ENCODE assay signal across 2 cellular contexts in the genomic region with DNA sequence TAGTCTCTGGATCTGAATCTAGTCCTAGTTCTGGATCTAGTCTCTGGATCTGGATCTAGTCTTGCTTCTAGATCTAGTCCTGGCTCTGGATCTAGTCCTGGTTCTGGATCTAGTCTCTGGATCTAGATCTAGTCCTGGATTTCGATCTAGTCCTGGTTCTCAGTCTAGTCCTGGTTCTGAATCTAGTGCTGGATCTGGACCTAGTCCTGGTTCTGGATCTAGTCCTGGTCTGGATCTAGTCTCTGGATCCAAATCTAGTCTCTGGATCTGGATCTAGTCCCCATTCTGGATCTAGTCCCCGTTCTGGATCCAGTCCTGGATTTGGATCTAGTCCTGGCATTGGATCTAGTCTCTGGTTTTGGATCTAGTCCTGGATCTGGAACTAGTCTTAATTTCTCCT.
TF ChIP-seq lines count a peak whose summit lies in the region.

No MANE protein-coding gene starts in this region.

TF ChIP-seq in HepG2, 621 proteins besides CTCF, POLR2A, EP300 and RAD21:
- TF ChIP-seq, protein P1, sequence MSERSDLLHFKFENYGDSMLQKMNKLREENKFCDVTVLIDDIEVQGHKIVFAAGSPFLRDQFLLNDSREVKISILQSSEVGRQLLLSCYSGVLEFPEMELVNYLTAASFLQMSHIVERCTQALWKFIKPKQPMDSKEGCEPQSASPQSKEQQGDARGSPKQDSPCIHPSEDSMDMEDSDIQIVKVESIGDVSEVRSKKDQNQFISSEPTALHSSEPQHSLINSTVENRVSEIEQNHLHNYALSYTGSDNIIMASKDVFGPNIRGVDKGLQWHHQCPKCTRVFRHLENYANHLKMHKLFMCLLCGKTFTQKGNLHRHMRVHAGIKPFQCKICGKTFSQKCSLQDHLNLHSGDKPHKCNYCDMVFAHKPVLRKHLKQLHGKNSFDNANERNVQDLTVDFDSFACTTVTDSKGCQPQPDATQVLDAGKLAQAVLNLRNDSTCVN (CRISPR knock-in tag; IDR thresholded peaks at IDR 0.05; ENCODE audit: borderline replicate concordance): peak; percentile 15; the same call in 1 of the 2 replicates
- TF ChIP-seq ZNF724P (CRISPR knock-in tag; IDR thresholded peaks at IDR 0.05; ENCODE audit: borderline replicate concordance): no peak
- TF ChIP-seq, protein P2, sequence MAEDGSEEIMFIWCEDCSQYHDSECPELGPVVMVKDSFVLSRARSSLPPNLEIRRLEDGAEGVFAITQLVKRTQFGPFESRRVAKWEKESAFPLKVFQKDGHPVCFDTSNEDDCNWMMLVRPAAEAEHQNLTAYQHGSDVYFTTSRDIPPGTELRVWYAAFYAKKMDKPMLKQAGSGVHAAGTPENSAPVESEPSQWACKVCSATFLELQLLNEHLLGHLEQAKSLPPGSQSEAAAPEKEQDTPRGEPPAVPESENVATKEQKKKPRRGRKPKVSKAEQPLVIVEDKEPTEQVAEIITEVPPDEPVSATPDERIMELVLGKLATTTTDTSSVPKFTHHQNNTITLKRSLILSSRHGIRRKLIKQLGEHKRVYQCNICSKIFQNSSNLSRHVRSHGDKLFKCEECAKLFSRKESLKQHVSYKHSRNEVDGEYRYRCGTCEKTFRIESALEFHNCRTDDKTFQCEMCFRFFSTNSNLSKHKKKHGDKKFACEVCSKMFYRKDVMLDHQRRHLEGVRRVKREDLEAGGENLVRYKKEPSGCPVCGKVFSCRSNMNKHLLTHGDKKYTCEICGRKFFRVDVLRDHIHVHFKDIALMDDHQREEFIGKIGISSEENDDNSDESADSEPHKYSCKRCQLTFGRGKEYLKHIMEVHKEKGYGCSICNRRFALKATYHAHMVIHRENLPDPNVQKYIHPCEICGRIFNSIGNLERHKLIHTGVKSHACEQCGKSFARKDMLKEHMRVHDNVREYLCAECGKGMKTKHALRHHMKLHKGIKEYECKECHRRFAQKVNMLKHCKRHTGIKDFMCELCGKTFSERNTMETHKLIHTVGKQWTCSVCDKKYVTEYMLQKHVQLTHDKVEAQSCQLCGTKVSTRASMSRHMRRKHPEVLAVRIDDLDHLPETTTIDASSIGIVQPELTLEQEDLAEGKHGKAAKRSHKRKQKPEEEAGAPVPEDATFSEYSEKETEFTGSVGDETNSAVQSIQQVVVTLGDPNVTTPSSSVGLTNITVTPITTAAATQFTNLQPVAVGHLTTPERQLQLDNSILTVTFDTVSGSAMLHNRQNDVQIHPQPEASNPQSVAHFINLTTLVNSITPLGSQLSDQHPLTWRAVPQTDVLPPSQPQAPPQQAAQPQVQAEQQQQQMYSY (CRISPR knock-in tag; IDR thresholded peaks at IDR 0.05): peak; percentile 81

TF ChIP-seq in endothelial cell of umbilical vein, 7 proteins besides CTCF, POLR2A, EP300 and RAD21:
- no peak for TF ChIP-seq GATA2 (IDR thresholded peaks at IDR 0.05; ENCODE audit: insufficient read depth, insufficient read length, low read depth, low read length)
